In genomic region chr6:165774903-165775608, GRCh38 we compare ENCODE assay signal across 1 cellular context.
TF ChIP-seq lines count a peak whose summit lies in the region.

No MANE protein-coding gene starts in this region.

TF ChIP-seq in H1, 55 proteins besides CTCF, POLR2A, EP300 and RAD21 (continued from another document):
- TF ChIP-seq CHD7 (IDR thresholded peaks at IDR 0.05; ENCODE audit: insufficient replicate concordance, low read length) (no peak), USF2 (IDR thresholded peaks at IDR 0.05; ENCODE audit: low read length) (no peak)
